ENCODE assay signal across 1 cellular context in the genomic region with DNA sequence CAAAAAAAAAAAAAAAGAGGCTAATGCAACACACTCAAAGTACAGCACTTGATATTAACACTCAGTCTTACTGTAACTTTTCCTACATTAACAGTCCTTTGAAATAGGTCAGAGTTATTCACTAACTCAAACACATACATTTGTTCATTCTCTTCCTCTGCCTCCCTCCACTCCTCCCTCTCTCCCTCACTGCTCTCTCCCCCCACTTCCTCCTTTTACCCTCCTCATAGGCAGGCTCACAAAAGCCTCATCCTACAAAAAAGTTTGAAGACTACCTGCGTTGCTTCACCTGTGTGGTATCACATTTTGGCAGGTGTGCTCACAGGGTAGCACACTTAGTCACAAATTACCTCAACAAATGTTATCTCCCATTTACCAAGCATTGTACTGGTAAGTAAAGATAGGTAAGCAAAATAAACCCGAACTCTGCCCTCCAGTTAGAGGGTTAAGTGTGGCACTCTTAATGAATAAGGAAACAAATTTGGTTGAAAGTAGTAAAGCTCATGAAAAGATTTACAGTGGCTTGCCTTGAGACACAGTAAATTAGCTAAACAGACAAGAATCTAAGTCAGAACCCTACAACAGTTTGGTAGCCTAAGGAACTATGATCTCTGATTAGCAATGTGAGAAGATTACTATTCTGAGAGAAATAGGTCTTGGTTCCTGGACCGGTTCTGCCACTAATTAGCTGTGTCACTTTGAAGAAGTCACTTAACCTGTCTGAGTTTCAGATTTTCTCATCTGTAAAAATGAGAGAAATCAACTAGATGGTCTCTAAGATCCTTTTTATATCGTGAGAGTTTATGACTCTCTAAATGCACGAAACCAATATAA.
TF ChIP-seq lines count a peak whose summit lies in the region.

No MANE protein-coding gene starts in this region.

TF ChIP-seq in IMR-90, 13 proteins besides CTCF, POLR2A, EP300 and RAD21 (continued from another document):
- TF ChIP-seq CEBPB (IDR thresholded peaks at IDR 0.05; ENCODE audit: low read depth, low read length) (no peak), BHLHE40 (IDR thresholded peaks at IDR 0.05; ENCODE audit: low read depth, low read length) (no peak), CHD1 (IDR thresholded peaks at IDR 0.05; ENCODE audit: low read depth, low read length) (no peak), NFE2L2 (IDR thresholded peaks at IDR 0.05; ENCODE audit: low read depth, low read length) (no peak), ELK1 (IDR thresholded peaks at IDR 0.05; ENCODE audit: borderline replicate concordance, low read depth, low read length) (no peak), MAZ (IDR thresholded peaks at IDR 0.05; ENCODE audit: borderline replicate concordance, low read depth, low read length) (no peak), MAFK (IDR thresholded peaks at IDR 0.05; ENCODE audit: low read depth, low read length) (no peak), SMC3 (IDR thresholded peaks at IDR 0.05; ENCODE audit: low read depth, low read length) (no peak)
